26 cellular contexts compared by ENCODE assay signal in genomic region chr1:218332416-218332815, GRCh38. TPM values are rescaled to one million over a fixed set of nuclear protein-coding genes. Genes with fewer than 3 reads are reported as not detected.
"Had no signal": no experiment of that assay in that cellular context is flagged by ENCODE, and none has a peak within 500 bp of the region (broad histone marks: within the 10 kb centered on the region; RNA-seq: fewer than 3 reads in every experiment).

No MANE protein-coding gene starts in this region.

- ATAC-seq: effector memory CD8-positive, alpha-beta T cell; gastrocnemius medialis; left lobe of liver; naive thymus-derived CD4-positive, alpha-beta T cell; right lobe of liver had no signal

- DNase-seq: cortex of kidney; effector memory CD8-positive, alpha-beta T cell; erythroblast; esophagus squamous epithelium; foreskin fibroblast; gastrocnemius medialis; head of caudate nucleus; kidney; mesendoderm; midbrain; naive thymus-derived CD4-positive, alpha-beta T cell; right lobe of liver; stimulated activated CD4-positive, alpha-beta T cell treated with anti-CD3 and anti-CD28 coated beads, Interleukin-12 subunit alpha, Interleukin-12 subunit beta, amount 100 ng/mL, for 4 hours; stimulated activated CD4-positive, alpha-beta T cell treated with anti-CD3 and anti-CD28 coated beads, Interleukin-1b, Interleukin-23, amount 100 ng/mL, for 48 hours; stimulated activated CD4-positive, alpha-beta T cell treated with anti-CD3 and anti-CD28 coated beads, Interleukin-4, amount 100 ng/mL, for 1 hour; stimulated activated CD8-positive, alpha-beta memory T cell treated with anti-CD3 and anti-CD28 coated beads, Interleukin-4, amount 100 ng/mL, for 48 hours; stimulated activated naive CD4-positive, alpha-beta T cell treated with Interleukin-2 at 50 U/mL for 16 hours; stomach; tibial artery had no signal

- H3K27ac Mint-ChIP-seq: effector memory CD8-positive, alpha-beta T cell; naive thymus-derived CD4-positive, alpha-beta T cell; neural progenitor cell; progenitor cell of endocrine pancreas; type B pancreatic cell had no signal

- H3K4me3 ChIP-seq: esophagus squamous epithelium, gastrocnemius medialis, lung, neural progenitor cell, right lobe of liver, smooth muscle cell, stomach, tibial artery had no signal

- H3K4me1 Mint-ChIP-seq: naive thymus-derived CD4-positive, alpha-beta T cell had no signal

- H3K9me3 Mint-ChIP-seq: effector memory CD8-positive, alpha-beta T cell; nephron; neural progenitor cell; type B pancreatic cell had no signal

- H3K4me3 Mint-ChIP-seq: effector memory CD8-positive, alpha-beta T cell; naive thymus-derived CD4-positive, alpha-beta T cell; nephron; neural progenitor cell; type B pancreatic cell had no signal

- H3K36me3 Mint-ChIP-seq: neural progenitor cell had no signal

RNA-seq across cellular contexts. Expression of gene TGFB2, which starts 12.7 kb away (rescaled TPM):
- total RNA-seq: naive thymus-derived CD4-positive, alpha-beta T cell had no signal
- polyA plus RNA-seq: naive thymus-derived CD4-positive, alpha-beta T cell had no signal
